8 cellular contexts compared by ENCODE assay signal in the genomic region with DNA sequence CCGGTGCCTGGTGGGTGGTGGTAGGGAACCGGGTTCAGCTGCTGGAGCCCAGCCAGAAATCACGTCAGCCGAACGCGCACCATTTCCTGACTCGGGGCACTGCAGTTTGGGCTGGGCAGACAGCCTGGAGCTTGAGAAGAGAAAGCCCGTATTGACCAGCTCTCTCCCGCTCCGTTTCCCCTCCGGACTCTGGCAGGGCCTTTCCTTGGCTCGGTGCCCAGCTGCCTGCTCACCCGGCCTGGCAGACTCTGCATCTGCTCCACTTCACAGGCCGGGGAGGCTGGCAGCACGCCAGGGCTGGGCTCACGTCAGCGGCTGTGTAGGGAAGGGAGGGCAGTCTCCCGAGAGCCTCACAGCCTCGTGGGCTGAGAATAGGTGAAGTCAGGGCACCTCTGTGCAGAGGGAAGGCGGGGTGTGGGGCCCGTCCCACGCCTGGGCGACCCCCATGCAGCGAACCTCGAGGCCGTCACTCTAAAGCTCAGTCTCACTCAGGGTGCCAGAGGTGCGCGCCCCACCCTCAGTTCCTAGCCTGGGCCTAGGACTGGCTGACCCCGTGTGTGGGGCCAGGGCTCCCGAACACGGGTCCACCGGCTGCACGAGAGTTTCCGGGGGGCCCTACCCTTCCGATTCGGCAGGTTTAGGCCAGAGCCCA. TPM values are rescaled to one million over a fixed set of nuclear protein-coding genes. Genes with fewer than 3 reads are reported as not detected.
DNase-seq lines count a peak whose midpoint lies in the region; ATAC-seq, FAIRE-seq and TF ChIP-seq lines count a peak whose summit lies in the region.

No MANE protein-coding gene starts in this region.

- H3K79me2 ChIP-seq in OCI-LY3 (ENCODE audit: low read length), result no peaks in the 10 kb centered on the region

- peak overlapping the region; percentile 95 for H3K4me2 ChIP-seq in OCI-LY3 (ENCODE audit: low read length)

- intact Hi-C loops in pancreas (cut with DNase I), result no loop called here

- H3K36me3 ChIP-seq in OCI-LY3 (replicated peaks; ENCODE audit: low read depth, low read length) (no peaks in the 10 kb centered on the region), pancreas (peaks cover 0 to 18% (median 8%) of the 10 kb centered on the region in 3 donors), thoracic aorta (no peaks in the 10 kb centered on the region)

- no peaks in the 10 kb centered on the region for H4K20me1 ChIP-seq in OCI-LY3 (ENCODE audit: insufficient read depth, low read length)

- peak overlapping the region; percentile 70 for H3K4me3 ChIP-seq in OCI-LY3 (ENCODE audit: low read length)
- H3K4me3 ChIP-seq in pancreas, result peak overlapping the region in 1 of 4 donors; percentile 10
- H3K4me3 ChIP-seq in thoracic aorta, result peak overlapping the region; percentile 66

- WGBS in pancreas, 2 donors, result 3% methylated on average over 34 to 36 of the region's 36 CpGs

- peak overlapping the region; percentile 30; the same call in 1 of the 2 replicates for H2AFZ ChIP-seq in OCI-LY3 (ENCODE audit: low read depth, low read length)

- peak; percentile 75 for FAIRE-seq in frontal cortex (lab: Jason Lieb, UNC)
- FAIRE-seq in pancreas (lab: Jason Lieb, UNC), result peak; percentile 54

- TF ChIP-seq CTCF in OCI-LY3 (IDR thresholded peaks at IDR 0.05; ENCODE audit: low read depth, low read length), result no peak
- TF ChIP-seq CTCF in pancreas (IDR thresholded peaks at IDR 0.05), result no peak
- TF ChIP-seq CTCF in thoracic aorta (IDR thresholded peaks at IDR 0.05), result no peak

- ATAC-seq in pancreas (peak; percentile 87 to 93 (median 92)), thoracic aorta (ENCODE audit: insufficient number of reproducible peaks, low FRiP score, low read depth) (peak; percentile 99), HG03469 (IDR thresholded peaks at IDR 0.05; ENCODE audit: unreplicated experiment) (no peak)

- H3K27ac ChIP-seq in OCI-LY3 (ENCODE audit: low read length) (peak overlapping the region; percentile 99), pancreas (peak overlapping the region; percentile 73 to 93 (median 85)), thoracic aorta (peak overlapping the region; percentile 74 to 80)

- peak overlapping the region; percentile 92 for H3K9ac ChIP-seq in OCI-LY3 (ENCODE audit: low read length)

- H3K4me1 ChIP-seq in OCI-LY3 (ENCODE audit: low read length), result peaks cover 55% of the 10 kb centered on the region
- peaks cover 17 to 37% (median 26%) of the 10 kb centered on the region in 3 donors for H3K4me1 ChIP-seq in pancreas
- peaks cover 16 to 21% of the 10 kb centered on the region in 2 donors for H3K4me1 ChIP-seq in thoracic aorta (ENCODE audit: control insufficient read depth in 1 of 2, low read depth in 2 of 2)

- DNase-seq in COR-L47 (lab: John Stamatoyannopoulos, UW) (peak; percentile 91), HT-29 (ENCODE audit: low spot score) (peak; percentile 97), frontal cortex (ENCODE audit: low spot score in 2 of 2) (peak; percentile 85 to 98), pancreas (peak; percentile 99 to 100 (median 100)), thoracic aorta (ENCODE audit: low spot score) (peak; percentile 99)
- peak; percentile 46 for DNase-seq in activated naive CD4-positive, alpha-beta T cell treated with Interleukin-2 at 50 U/mL for 16 hours

- H3K9me3 ChIP-seq in OCI-LY3 (ENCODE audit: insufficient read depth, low read length) (no peaks in the 10 kb centered on the region), pancreas (no peaks in the 10 kb centered on the region), thoracic aorta (no peaks in the 10 kb centered on the region)

- no peaks in the 10 kb centered on the region for H3K27me3 ChIP-seq in OCI-LY3 (ENCODE audit: low read depth, low read length)
- H3K27me3 ChIP-seq in pancreas, result no peaks in the 10 kb centered on the region
- no peaks in the 10 kb centered on the region for H3K27me3 ChIP-seq in thoracic aorta (replicated peaks; ENCODE audit: insufficient read depth)

RNA-seq across cellular contexts. Expression of a gene that starts 59.1 kb away (rescaled TPM):
- not detected in 2 replicates for total RNA-seq in HT-29 (2014; rRNA removed; shearing (Covaris generic))
- total RNA-seq in frontal cortex (not detected), pancreas (not detected), thoracic aorta (not detected)
- polyA plus RNA-seq in pancreas, result not detected

Comparison
In these comparisons a context has a peak if more than half of its experiments do, and no peak if none do; other contexts are left out.
1. DNase-seq: peak in every context shown above with its lines; median percentile 100 in pancreas; 99 in thoracic aorta; 97 in HT-29; 92 in frontal cortex; 91 in COR-L47; 46 in activated naive CD4-positive, alpha-beta T cell treated with Interleukin-2 at 50 U/mL for 16 hours.